ENCODE assay signal across 24 cellular contexts in genomic region chr6:150194200-150194599, GRCh38.
"Had no signal": no experiment of that assay in that cellular context is flagged by ENCODE, and none has a peak within 500 bp of the region (broad histone marks: within the 10 kb centered on the region; RNA-seq: fewer than 3 reads in every experiment).

No MANE protein-coding gene starts in this region.

- DNase-seq: activated B cell treated with CpG ODN at 0.5 μM for 24 hours; activated CD4-positive, alpha-beta memory T cell treated with anti-CD3 and anti-CD28 coated beads for 36 hours; activated CD4-positive, alpha-beta T cell treated with anti-CD3 and anti-CD28 coated beads for 1 hour; activated CD4-positive, alpha-beta T cell treated with anti-CD3 and anti-CD28 coated beads, Interleukin-2, amount 10 ng/mL, durations not matched to agents 24 days and 14 days; activated CD8-positive, alpha-beta memory T cell treated with anti-CD3 and anti-CD28 coated beads for 24 hours; activated gamma-delta T cell treated with Interleukin-2 at 50 U/mL for 16 hours; activated naive CD4-positive, alpha-beta T cell treated with anti-CD3 and anti-CD28 coated beads, Interleukin-2, amount 10 ng/mL, durations not matched to agents 7 days and 5 days; activated naive CD8-positive, alpha-beta T cell treated with anti-CD3 and anti-CD28 coated beads for 36 hours; activated T-cell treated with anti-CD3 and anti-CD28 coated beads, Interleukin-2, amount 50 U/mL, for 48 hours; cerebellar nuclear complex; KG1; NCI-H1930; NCI-H2107; NCI-H510A treated with DMSO at 0.1 percent for 48 hours; NCI-H82; NK-92 treated with Interleukin-12 subunit alpha and Interleukin-12 subunit beta, amount 100 ng/mL, for 24 hours; OCI-M1; RPMI8226; T-cell; T-helper 2 cell; T1000 had no signal

- H3K4me3 ChIP-seq: SK-N-MC had no signal

- H3K4me3 Mint-ChIP-seq: activated B cell treated with CpG ODN at 0.5 μM for 24 hours; activated CD4-positive, alpha-beta memory T cell treated with anti-CD3 and anti-CD28 coated beads for 36 hours; activated CD4-positive, alpha-beta T cell treated with anti-CD3 and anti-CD28 coated beads, Interleukin-2, amount 10 ng/mL, durations not matched to agents 24 days and 14 days; activated naive CD4-positive, alpha-beta T cell treated with anti-CD3 and anti-CD28 coated beads, Interleukin-2, amount 10 ng/mL, durations not matched to agents 7 days and 5 days; activated naive CD8-positive, alpha-beta T cell treated with anti-CD3 and anti-CD28 coated beads for 36 hours; T-cell had no signal

- H3K4me1 Mint-ChIP-seq: activated CD4-positive, alpha-beta T cell treated with anti-CD3 and anti-CD28 coated beads, Interleukin-2, amount 10 ng/mL, durations not matched to agents 24 days and 14 days; activated naive CD4-positive, alpha-beta T cell treated with anti-CD3 and anti-CD28 coated beads, Interleukin-2, amount 10 ng/mL, durations not matched to agents 7 days and 5 days; activated naive CD8-positive, alpha-beta T cell treated with anti-CD3 and anti-CD28 coated beads for 36 hours; T-cell had no signal

- H3K36me3 Mint-ChIP-seq: activated CD4-positive, alpha-beta memory T cell treated with anti-CD3 and anti-CD28 coated beads for 36 hours; activated naive CD4-positive, alpha-beta T cell treated with anti-CD3 and anti-CD28 coated beads, Interleukin-2, amount 10 ng/mL, durations not matched to agents 7 days and 5 days; activated naive CD8-positive, alpha-beta T cell treated with anti-CD3 and anti-CD28 coated beads for 36 hours; T-cell had no signal

- ATAC-seq: Panc1, T-cell had no signal

- H3K9me3 Mint-ChIP-seq: activated B cell treated with CpG ODN at 0.5 μM for 24 hours; activated CD4-positive, alpha-beta memory T cell treated with anti-CD3 and anti-CD28 coated beads for 36 hours; activated CD4-positive, alpha-beta T cell treated with anti-CD3 and anti-CD28 coated beads, Interleukin-2, amount 10 ng/mL, durations not matched to agents 24 days and 14 days; activated naive CD4-positive, alpha-beta T cell treated with anti-CD3 and anti-CD28 coated beads, Interleukin-2, amount 10 ng/mL, durations not matched to agents 7 days and 5 days; activated naive CD8-positive, alpha-beta T cell treated with anti-CD3 and anti-CD28 coated beads for 36 hours; activated T-helper 2 cell treated with anti-CD3 and anti-CD28 coated beads, Interferon-gamma antibody, Interleukin-2, Interleukin-4, amounts not matched to agents 10 μg/mL and 5 μg/mL and 100 μg/mL, durations not matched to agents 14 hours and 24 hours and 36 hours; T-cell had no signal

- H3K27me3 Mint-ChIP-seq: activated naive CD8-positive, alpha-beta T cell treated with anti-CD3 and anti-CD28 coated beads for 36 hours had no signal

- H3K27ac Mint-ChIP-seq: activated B cell treated with CpG ODN at 0.5 μM for 24 hours; activated CD4-positive, alpha-beta memory T cell treated with anti-CD3 and anti-CD28 coated beads for 36 hours; activated CD4-positive, alpha-beta T cell treated with anti-CD3 and anti-CD28 coated beads, Interleukin-2, amount 10 ng/mL, durations not matched to agents 24 days and 14 days; activated naive CD4-positive, alpha-beta T cell treated with anti-CD3 and anti-CD28 coated beads, Interleukin-2, amount 10 ng/mL, durations not matched to agents 7 days and 5 days; activated naive CD8-positive, alpha-beta T cell treated with anti-CD3 and anti-CD28 coated beads for 36 hours; activated T-helper 2 cell treated with anti-CD3 and anti-CD28 coated beads, Interferon-gamma antibody, Interleukin-2, Interleukin-4, amounts not matched to agents 10 μg/mL and 5 μg/mL and 100 μg/mL, durations not matched to agents 14 hours and 24 hours and 36 hours; T-cell had no signal

- H3K27ac ChIP-seq: SK-N-MC had no signal
